10 cellular contexts compared by ENCODE assay signal in genomic region chr4:16896871-16897270, GRCh38.
A peak's percentile ranks its signal among the peaks of the same experiment; 100 is the strongest.
DNase-seq lines count a peak whose midpoint lies in the region; ATAC-seq and TF ChIP-seq lines count a peak whose summit lies in the region.
"Had no signal": no experiment of that assay in that cellular context is flagged by ENCODE, and none has a peak within 500 bp of the region (broad histone marks: within the 10 kb centered on the region; RNA-seq: fewer than 3 reads in every experiment).

No MANE protein-coding gene starts in this region.

- peak; percentile 43 for DNase-seq in OCI-M1 (lab: John Stamatoyannopoulos, UW)
- DNase-seq in fibroblast of mammary gland (ENCODE audit: low read depth), result peak; percentile 84
- no peak for DNase-seq in C1 segment of cervical spinal cord (lab: John Stamatoyannopoulos, UW)
- DNase-seq in activated CD4-positive, alpha-beta T cell treated with anti-CD3 and anti-CD28 coated beads, Interleukin-2, amount 50 U/mL, for 4 hours, result no peak
- DNase-seq: activated naive CD4-positive, alpha-beta T cell treated with anti-CD3 and anti-CD28 coated beads, Interleukin-2, amount 50 U/mL, for 16 hours had no signal

- H3K4me1 ChIP-seq in ACC112 (ENCODE audit: control insufficient read depth, insufficient read depth, low read length, unreplicated experiment) (peaks cover 36% of the 10 kb centered on the region), neuron (ENCODE audit: insufficient read depth, low read length) (peaks cover 48% of the 10 kb centered on the region)

- H2AFZ ChIP-seq in ACC112 (ENCODE audit: low read length, unreplicated experiment), result peak overlapping the region; percentile 90
- H2AFZ ChIP-seq in neuron (ENCODE audit: low read depth, low read length), result peak overlapping the region; percentile 23

- H3K9me3 ChIP-seq in neuron (ENCODE audit: low read length), result no peaks in the 10 kb centered on the region
- H3K9me3 ChIP-seq: BLaER1 treated with 17β-estradiol and CSF1 and Interleukin-3, amounts not matched to agents 10 nM and 100 nM had no signal

- ATAC-seq in GM21367 (IDR thresholded peaks at IDR 0.05; ENCODE audit: unreplicated experiment) (no peak), GM19463 (IDR thresholded peaks at IDR 0.05; ENCODE audit: unreplicated experiment) (no peak)

- no peaks in the 10 kb centered on the region for H3K36me3 ChIP-seq in ACC112 (ENCODE audit: insufficient read depth, low read length)
- H3K36me3 ChIP-seq in neuron (ENCODE audit: insufficient read depth, low read length), result no peaks in the 10 kb centered on the region
- H3K36me3 ChIP-seq: BLaER1 treated with 17β-estradiol and CSF1 and Interleukin-3, amounts not matched to agents 10 nM and 100 nM had no signal

- H3K79me2 ChIP-seq in ACC112 (ENCODE audit: control insufficient read depth, insufficient read depth, low read length, unreplicated experiment), result no peaks in the 10 kb centered on the region

- TF ChIP-seq CTCF in fibroblast of mammary gland (conservative IDR thresholded peaks at IDR 0.05; ENCODE audit: control insufficient read depth, insufficient read depth, low read depth, low read length), result no peak

- H3K27me3 ChIP-seq in ACC112 (ENCODE audit: insufficient read depth, low read length) (no peaks in the 10 kb centered on the region), neuron (ENCODE audit: insufficient read depth, low read length) (no peaks in the 10 kb centered on the region)

- peak overlapping the region; percentile 72 for H3K4me3 ChIP-seq in ACC112 (ENCODE audit: low read depth, low read length)
- peak overlapping the region; percentile 59 for H3K4me3 ChIP-seq in fibroblast of mammary gland (ENCODE audit: control insufficient read depth, low read depth, low read length)
- peak overlapping the region; percentile 37 for H3K4me3 ChIP-seq in neuron (ENCODE audit: low read length)
- H3K4me3 ChIP-seq: BLaER1 treated with 17β-estradiol and CSF1 and Interleukin-3, amounts not matched to agents 10 nM and 100 nM had no signal

- no peak overlapping the region for H3K27ac ChIP-seq in ACC112 (ENCODE audit: low read depth, low read length)
- H3K27ac ChIP-seq: BLaER1 treated with 17β-estradiol and CSF1 and Interleukin-3, amounts not matched to agents 10 nM and 100 nM had no signal

Comparison
In these comparisons a context has a peak if more than half of its experiments do, and no peak if none do; other contexts are left out.
1. DNase-seq: peak in OCI-M1 (single experiment) and fibroblast of mammary gland (single experiment); none in C1 segment of cervical spinal cord (0 of 14) and activated CD4-positive, alpha-beta T cell treated with anti-CD3 and anti-CD28 coated beads, Interleukin-2, amount 50 U/mL, for 4 hours (0 of 2).
2. Peak in every context shown above with its lines, with median percentiles within 50 percentile points of each other: H3K4me3 ChIP-seq.